In genomic region chr1:229947968-229948367, GRCh38 we compare ENCODE assay signal across 15 cellular contexts.
DNase-seq lines count a peak whose midpoint lies in the region; FAIRE-seq and TF ChIP-seq lines count a peak whose summit lies in the region.
"Had no signal": no experiment of that assay in that cellular context is flagged by ENCODE, and none has a peak within 500 bp of the region (broad histone marks: within the 10 kb centered on the region; RNA-seq: fewer than 3 reads in every experiment).

No MANE protein-coding gene starts in this region.

- H3K9me3 ChIP-seq in astrocyte (ENCODE audit: insufficient read depth, low read depth, low read length) (no peaks in the 10 kb centered on the region), BE2C (no peaks in the 10 kb centered on the region)

- H4K20me1 ChIP-seq in astrocyte (ENCODE audit: insufficient read depth, low read length), result no peaks in the 10 kb centered on the region
- H4K20me1 ChIP-seq: BLaER1 treated with 17β-estradiol and CSF1 and Interleukin-3, amounts not matched to agents 10 nM and 100 nM had no signal

- H3K27me3 Mint-ChIP-seq in astrocyte (ENCODE audit: low read depth, unreplicated experiment) (peaks cover 9% of the 10 kb centered on the region), type B pancreatic cell (peaks cover 26% of the 10 kb centered on the region)

- DNase-seq in DMS53 (lab: John Stamatoyannopoulos, UW) (peak; percentile 27), DMS53 treated with DMSO at 0.1 percent for 48 hours (lab: John Stamatoyannopoulos, UW; ENCODE audit: unreplicated experiment) (no peak), astrocyte (ENCODE audit: low read depth) (no peak), epithelial cell of prostate (ENCODE audit: low read depth, low spot score) (peak; percentile 51), type B pancreatic cell (ENCODE audit: extremely low spot score, unreplicated experiment) (no peak), RPMI8226 (no peak), medulla oblongata (ENCODE audit: extremely low spot score) (no peak), BE2C (no peak)
- DNase-seq: H9, NCI-H446, NCI-H774 had no signal

- H3K36me3 Mint-ChIP-seq in astrocyte (ENCODE audit: low read depth, unreplicated experiment), result no peaks in the 10 kb centered on the region
- H3K36me3 Mint-ChIP-seq in type B pancreatic cell, result no peaks in the 10 kb centered on the region

- no peaks in the 10 kb centered on the region for H3K79me2 ChIP-seq in astrocyte (ENCODE audit: insufficient read depth, low read length)

- TF ChIP-seq CTCF in astrocyte (IDR thresholded peaks at IDR 0.05; ENCODE audit: insufficient read depth, low read depth, low read length) (no peak), type B pancreatic cell (conservative IDR thresholded peaks at IDR 0.05) (no peak), BE2C (IDR thresholded peaks at IDR 0.05; ENCODE audit: low read depth, low read length) (no peak)

- H3K4me1 Mint-ChIP-seq in astrocyte (ENCODE audit: low read depth, unreplicated experiment) (peaks cover 20% of the 10 kb centered on the region), type B pancreatic cell (ENCODE audit: unreplicated experiment) (no peaks in the 10 kb centered on the region)
- H3K4me1 Mint-ChIP-seq: H9 had no signal

- H3K4me2 ChIP-seq in astrocyte (ENCODE audit: low read length), result no peak overlapping the region
- H3K4me2 ChIP-seq: BLaER1 treated with 17β-estradiol and CSF1 and Interleukin-3, amounts not matched to agents 10 nM and 100 nM had no signal

- H3K27me3 ChIP-seq in astrocyte (ENCODE audit: insufficient read depth, low read length) (no peaks in the 10 kb centered on the region), BE2C (no peaks in the 10 kb centered on the region; the same call in 1 of the 2 replicates)
- H3K27me3 ChIP-seq: BLaER1 treated with 17β-estradiol and CSF1 and Interleukin-3, amounts not matched to agents 10 nM and 100 nM had no signal

- H3K9me3 Mint-ChIP-seq in astrocyte (ENCODE audit: unreplicated experiment) (peaks cover 2% of the 10 kb centered on the region), type B pancreatic cell (no peaks in the 10 kb centered on the region)
- H3K9me3 Mint-ChIP-seq: H9 had no signal

- H3K27ac ChIP-seq in astrocyte (ENCODE audit: low read depth, low read length), result no peak overlapping the region
- no peak overlapping the region for H3K27ac ChIP-seq in epithelial cell of prostate
- H3K27ac ChIP-seq: 22Rv1; BLaER1 treated with 17β-estradiol and CSF1 and Interleukin-3, amounts not matched to agents 10 nM and 100 nM had no signal

- no peak overlapping the region for H3K4me3 ChIP-seq in astrocyte (ENCODE audit: insufficient read depth, low read depth, low read length)
- no peak overlapping the region for H3K4me3 ChIP-seq in BE2C (ENCODE audit: low read depth, low read length)
- H3K4me3 ChIP-seq: BLaER1 treated with 17β-estradiol and CSF1 and Interleukin-3, amounts not matched to agents 10 nM and 100 nM; GM12878 had no signal

- H3K4me3 Mint-ChIP-seq in astrocyte (ENCODE audit: unreplicated experiment) (no peak overlapping the region), type B pancreatic cell (no peak overlapping the region)
- H3K4me3 Mint-ChIP-seq: H9 had no signal

- no peaks in the 10 kb centered on the region for H3K36me3 ChIP-seq in astrocyte (ENCODE audit: insufficient read depth, low read length)
- no peaks in the 10 kb centered on the region for H3K36me3 ChIP-seq in BE2C
- H3K36me3 ChIP-seq: BLaER1 treated with 17β-estradiol and CSF1 and Interleukin-3, amounts not matched to agents 10 nM and 100 nM had no signal

- no peak overlapping the region for H2AFZ ChIP-seq in astrocyte (ENCODE audit: low read depth, low read length)

- H3K4me1 ChIP-seq in astrocyte (ENCODE audit: insufficient read depth, low read length) (no peaks in the 10 kb centered on the region), BE2C (peaks cover 11% of the 10 kb centered on the region)
- H3K4me1 ChIP-seq: BLaER1 treated with 17β-estradiol and CSF1 and Interleukin-3, amounts not matched to agents 10 nM and 100 nM had no signal

- FAIRE-seq in astrocyte (lab: Jason Lieb, UNC), result no peak
- FAIRE-seq: GM12878, GM18507 had no signal

- no peak overlapping the region for H3K9ac ChIP-seq in astrocyte (ENCODE audit: low read length)
- H3K9ac ChIP-seq: BLaER1 treated with 17β-estradiol and CSF1 and Interleukin-3, amounts not matched to agents 10 nM and 100 nM had no signal

- peak overlapping the region; percentile 66 for H3K27ac Mint-ChIP-seq in astrocyte (ENCODE audit: unreplicated experiment)
- H3K27ac Mint-ChIP-seq in type B pancreatic cell, result no peak overlapping the region
- H3K27ac Mint-ChIP-seq: H9 had no signal

Comparison
In these comparisons a context has a peak if more than half of its experiments do, and no peak if none do; other contexts are left out.
1. DNase-seq: peak in DMS53 (single experiment) and epithelial cell of prostate (single experiment); none in DMS53 treated with DMSO at 0.1 percent for 48 hours (single experiment), astrocyte (single experiment), type B pancreatic cell (single experiment), RPMI8226 (single experiment), medulla oblongata (single experiment) and BE2C (single experiment).